1 cellular context compared by ENCODE assay signal in the genomic region with DNA sequence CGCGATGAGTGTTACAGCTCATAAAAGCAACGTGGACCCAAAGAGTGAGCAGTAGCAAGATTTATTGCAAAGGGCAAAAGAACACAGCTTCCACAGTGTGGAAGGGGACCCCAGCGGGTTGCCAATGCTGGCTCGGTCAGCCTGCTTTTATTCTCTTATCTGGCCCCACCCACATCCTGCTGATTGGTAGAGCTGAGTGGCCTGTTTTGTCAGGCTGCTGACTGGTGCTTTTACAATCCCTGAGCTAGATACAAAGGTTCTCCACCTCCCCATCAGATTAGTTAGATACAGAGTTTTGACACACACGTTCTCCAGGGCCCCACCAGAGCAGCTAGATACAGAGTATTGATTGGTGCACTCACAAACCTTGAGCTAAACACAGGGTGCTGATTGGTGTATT. TPM values are rescaled to one million over a fixed set of nuclear protein-coding genes. Genes with fewer than 3 reads are reported as not detected.
"Had no signal": no experiment of that assay in that cellular context is flagged by ENCODE, and none has a peak within 500 bp of the region (broad histone marks: within the 10 kb centered on the region; RNA-seq: fewer than 3 reads in every experiment).

No MANE protein-coding gene starts in this region.

RNA-seq across cellular contexts. Expression of a gene that starts 39.7 kb away (rescaled TPM):
- total RNA-seq: HT-29 had no signal
